In genomic region chr7:156751319-156751718, GRCh38 we compare ENCODE assay signal across 9 cellular contexts.
DNase-seq lines count a peak whose midpoint lies in the region; ATAC-seq and TF ChIP-seq lines count a peak whose summit lies in the region.
"Had no signal": no experiment of that assay in that cellular context is flagged by ENCODE, and none has a peak within 500 bp of the region (broad histone marks: within the 10 kb centered on the region; RNA-seq: fewer than 3 reads in every experiment).

No MANE protein-coding gene starts in this region.

- no peaks in the 10 kb centered on the region for H3K27me3 Mint-ChIP-seq in activated CD4-positive, alpha-beta T cell treated with anti-CD3 and anti-CD28 coated beads for 36 hours

- H3K4me3 Mint-ChIP-seq in activated CD4-positive, alpha-beta T cell treated with anti-CD3 and anti-CD28 coated beads for 36 hours = no peak overlapping the region
- H3K4me3 Mint-ChIP-seq in stimulated activated effector memory CD8-positive, alpha-beta T cell treated with anti-CD3 and anti-CD28 coated beads, Interleukin-12 subunit alpha, Interleukin-12 subunit beta, amount 100 ng/mL, for 72 hours = peak overlapping the region; percentile 5

- no peak for TF ChIP-seq RAD21 in SK-N-SH (IDR thresholded peaks at IDR 0.05; ENCODE audit: low read length)

- ATAC-seq in activated CD4-positive, alpha-beta T cell treated with anti-CD3 and anti-CD28 coated beads for 36 hours = peak; percentile 94
- ATAC-seq in stimulated activated effector memory CD8-positive, alpha-beta T cell treated with anti-CD3 and anti-CD28 coated beads, Interleukin-12 subunit alpha, Interleukin-12 subunit beta, amount 100 ng/mL, for 72 hours = peak; percentile 96

- H3K9me2 ChIP-seq in SK-N-SH = no peaks in the 10 kb centered on the region

- H3K27ac ChIP-seq in SK-N-SH (ENCODE audit: low read depth in 2 of 2, low read length in 1 of 2) = peak overlapping the region in 1 of 2 experiments; percentile 23; a peak in 1 of 4 replicates

- 9% methylated on average over 3 of the region's 3 CpGs for WGBS in SK-N-SH (ENCODE audit: low lambda C conversion rate)

- peaks cover 16% of the 10 kb centered on the region for H3K4me1 Mint-ChIP-seq in activated CD4-positive, alpha-beta T cell treated with anti-CD3 and anti-CD28 coated beads for 36 hours
- peaks cover 6% of the 10 kb centered on the region for H3K4me1 Mint-ChIP-seq in stimulated activated effector memory CD8-positive, alpha-beta T cell treated with anti-CD3 and anti-CD28 coated beads, Interleukin-12 subunit alpha, Interleukin-12 subunit beta, amount 100 ng/mL, for 72 hours

- 0 out of 4 replicates have a peak, but pooled peaks of 1 of the 2 experiments have one; percentile 26 for TF ChIP-seq EP300 in SK-N-SH (IDR thresholded peaks at IDR 0.05; ENCODE audit: borderline replicate concordance in 1 of 2, low read depth in 1 of 2, low read length in 1 of 2)

- no peaks in the 10 kb centered on the region for H3K27me3 ChIP-seq in SK-N-SH (ENCODE audit: insufficient read depth)

- POLR2A ChIA-PET in activated CD4-positive, alpha-beta T cell treated with anti-CD3 and anti-CD28 coated beads for 36 hours (lab: Charles Lee) = interaction anchor here (0.5 to 0.7 kb wide), 2 partner anchors 30 to 172 kb away, joined by 3 to 5 read pairs; no protein-coding TSS in a partner anchor
- POLR2A ChIA-PET in SK-N-SH (lab: Yijun Ruan, JAX) = no interaction called here

- intact Hi-C loops in activated CD4-positive, alpha-beta T cell treated with anti-CD3 and anti-CD28 coated beads for 36 hours (cut with DNase I, micrococcal nuclease) = loop anchor here (1.0 kb wide), 2 partner anchors 26 to 142 kb away; partner anchors contain the start of gene LMBR1 (in 1 of the 2)

- peak overlapping the region; percentile 43 for H3K4me2 ChIP-seq in SK-N-SH

- H4K20me1 ChIP-seq in SK-N-SH (ENCODE audit: insufficient read depth) = no peaks in the 10 kb centered on the region

- no peaks in the 10 kb centered on the region for H3K79me2 ChIP-seq in SK-N-SH (ENCODE audit: insufficient read depth)

- no peak overlapping the region for H3K9ac ChIP-seq in SK-N-SH
- H3K9ac ChIP-seq: parathyroid adenoma had no signal

- H3K27ac Mint-ChIP-seq in activated CD4-positive, alpha-beta T cell treated with anti-CD3 and anti-CD28 coated beads for 36 hours = no peak overlapping the region
- no peak overlapping the region for H3K27ac Mint-ChIP-seq in stimulated activated effector memory CD8-positive, alpha-beta T cell treated with anti-CD3 and anti-CD28 coated beads, Interleukin-12 subunit alpha, Interleukin-12 subunit beta, amount 100 ng/mL, for 72 hours

- peak; percentile 72 for DNase-seq in activated CD4-positive, alpha-beta T cell treated with anti-CD3 and anti-CD28 coated beads for 36 hours
- no peak for DNase-seq in activated CD4-positive, alpha-beta T cell treated with anti-CD3 and anti-CD28 coated beads for 1 hour
- no peak for DNase-seq in SK-N-SH
- peak; percentile 96 for DNase-seq in fibroblast of mammary gland (ENCODE audit: low read depth)
- DNase-seq in stimulated activated effector memory CD8-positive, alpha-beta T cell treated with anti-CD3 and anti-CD28 coated beads, Interleukin-12 subunit alpha, Interleukin-12 subunit beta, amount 100 ng/mL, for 72 hours (ENCODE audit: low spot score in 2 of 2) = peak in 1 of 2 donors; percentile 6
- DNase-seq in NCI-H510A treated with DMSO at 0.1 percent for 48 hours (lab: John Stamatoyannopoulos, UW) = no peak
- no peak for DNase-seq in amniotic stem cell (lab: John Stamatoyannopoulos, UW)
- no peak for DNase-seq in NCI-H774 (lab: John Stamatoyannopoulos, UW)

- CTCF ChIA-PET in activated CD4-positive, alpha-beta T cell treated with anti-CD3 and anti-CD28 coated beads for 36 hours (lab: Charles Lee) = interaction anchor here (0.5 to 1.4 kb wide), 5 partner anchors 27 to 1616 kb away, joined by 3 to 5 read pairs (median 3); no protein-coding TSS in a partner anchor
- CTCF ChIA-PET in SK-N-SH (lab: Yijun Ruan, JAX) = interaction anchor here (0.8 to 2.1 kb wide), 6 partner anchors 11 to 74 kb away, joined by 3 to 6 read pairs (median 3); no protein-coding TSS in a partner anchor

- TF ChIP-seq CTCF in SK-N-SH (IDR thresholded peaks at IDR 0.05) (no peak), fibroblast of mammary gland (conservative IDR thresholded peaks at IDR 0.05; ENCODE audit: control insufficient read depth, insufficient read depth, low read depth, low read length) (no peak)

- H3F3A ChIP-seq in SK-N-SH (replicated peaks; ENCODE audit: insufficient read depth) = no peaks in the 10 kb centered on the region

- H3K4me1 ChIP-seq in SK-N-SH (ENCODE audit: control insufficient read depth in 1 of 2, insufficient read depth in 2 of 2, low read depth in 1 of 2, low read length in 1 of 2) = no peaks in the 10 kb centered on the region; a peak in 1 of 4 replicates

- no peak overlapping the region for H2AFZ ChIP-seq in SK-N-SH (ENCODE audit: low read depth)
- H2AFZ ChIP-seq: parathyroid adenoma had no signal

- H3K4me3 ChIP-seq in SK-N-SH (ENCODE audit: low read depth in 2 of 2, low read length in 1 of 2) = no peak overlapping the region; a peak in 1 of 4 replicates
- no peak overlapping the region for H3K4me3 ChIP-seq in fibroblast of mammary gland (ENCODE audit: control insufficient read depth, low read depth, low read length)

- H3K9me3 ChIP-seq in SK-N-SH = no peaks in the 10 kb centered on the region

- peaks cover 16% of the 10 kb centered on the region for H3K36me3 Mint-ChIP-seq in activated CD4-positive, alpha-beta T cell treated with anti-CD3 and anti-CD28 coated beads for 36 hours (ENCODE audit: low read depth)
- peaks cover 10% of the 10 kb centered on the region for H3K36me3 Mint-ChIP-seq in stimulated activated effector memory CD8-positive, alpha-beta T cell treated with anti-CD3 and anti-CD28 coated beads, Interleukin-12 subunit alpha, Interleukin-12 subunit beta, amount 100 ng/mL, for 72 hours

- H3K9me3 Mint-ChIP-seq in activated CD4-positive, alpha-beta T cell treated with anti-CD3 and anti-CD28 coated beads for 36 hours (ENCODE audit: low read depth) = no peaks in the 10 kb centered on the region
- no peaks in the 10 kb centered on the region for H3K9me3 Mint-ChIP-seq in stimulated activated effector memory CD8-positive, alpha-beta T cell treated with anti-CD3 and anti-CD28 coated beads, Interleukin-12 subunit alpha, Interleukin-12 subunit beta, amount 100 ng/mL, for 72 hours

- peaks cover 15 to 18% of the 10 kb centered on the region in 2 experiments for H3K36me3 ChIP-seq in SK-N-SH (replicated peaks in 1 of 2; ENCODE audit: control insufficient read depth in 1 of 2, insufficient read depth in 2 of 2, low read length in 1 of 2)

TF ChIP-seq in SK-N-SH, 30 proteins besides CTCF, POLR2A, EP300 and RAD21 (continues in another document):
- TF ChIP-seq RFX5 (IDR thresholded peaks at IDR 0.05; ENCODE audit: low read length) (no peak), FOSL2 (IDR thresholded peaks at IDR 0.05; ENCODE audit: borderline replicate concordance, low read depth) (peak; percentile 98), FOXM1 (IDR thresholded peaks at IDR 0.05; ENCODE audit: low read depth) (no peak), TEAD4 (IDR thresholded peaks at IDR 0.05; ENCODE audit: borderline replicate concordance, insufficient read depth) (0 out of 2 replicates have a peak, but pooled peaks have one; percentile 34), TCF12 (IDR thresholded peaks at IDR 0.05) (peak; percentile 93), REST (IDR thresholded peaks at IDR 0.05; ENCODE audit: low read depth, low read length) (0 out of 2 replicates have a peak, but pooled peaks have one; percentile 55), GATA2 (CRISPR knock-in tag; IDR thresholded peaks at IDR 0.05) (no peak), NFIC (IDR thresholded peaks at IDR 0.05; ENCODE audit: borderline replicate concordance) (peak; percentile 73), JUND (IDR thresholded peaks at IDR 0.05) (peak; percentile 89), EZH2phosphoT487 (IDR thresholded peaks at IDR 0.05; ENCODE audit: borderline replicate concordance, low read depth) (no peak), GABPA (IDR thresholded peaks at IDR 0.05; ENCODE audit: low read depth) (no peak), CHD2 (IDR thresholded peaks at IDR 0.05; ENCODE audit: low read length, partially characterized antibody) (no peak), PBX3 (IDR thresholded peaks at IDR 0.05) (peak; percentile 75)

Comparison
In these comparisons a context has a peak if more than half of its experiments do, and no peak if none do; other contexts are left out.
1. DNase-seq: peak in activated CD4-positive, alpha-beta T cell treated with anti-CD3 and anti-CD28 coated beads for 36 hours (single experiment) and fibroblast of mammary gland (single experiment); none in activated CD4-positive, alpha-beta T cell treated with anti-CD3 and anti-CD28 coated beads for 1 hour (single experiment), SK-N-SH (single experiment), NCI-H510A treated with DMSO at 0.1 percent for 48 hours (single experiment), amniotic stem cell (single experiment) and NCI-H774 (single experiment).